In the genomic region with DNA sequence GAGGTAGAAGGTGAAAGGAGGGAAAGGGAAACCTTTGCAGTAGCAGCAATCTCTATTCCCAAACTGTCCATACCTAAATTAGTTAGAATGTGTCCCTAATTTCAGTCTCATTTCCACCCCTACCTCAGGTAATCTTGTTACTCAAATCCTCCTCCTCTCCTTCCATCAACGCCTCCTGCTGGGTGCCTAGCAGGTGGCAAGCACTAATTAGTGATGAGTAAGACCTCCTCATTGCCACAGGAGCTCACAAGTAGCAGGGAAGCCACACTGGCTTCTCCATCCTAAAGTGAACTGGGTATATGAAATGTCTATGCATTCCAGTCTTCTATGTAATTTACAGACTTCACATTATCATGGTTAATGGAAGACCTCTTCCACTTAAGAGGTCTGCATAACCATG, we compare ENCODE assay signal across 21 cellular contexts. TPM values are rescaled to one million over a fixed set of nuclear protein-coding genes. Genes with fewer than 3 reads are reported as not detected.
DNase-seq lines count a peak whose midpoint lies in the region; ATAC-seq, FAIRE-seq and TF ChIP-seq lines count a peak whose summit lies in the region.
"Had no signal": no experiment of that assay in that cellular context is flagged by ENCODE, and none has a peak within 500 bp of the region (broad histone marks: within the 10 kb centered on the region; RNA-seq: fewer than 3 reads in every experiment).

No MANE protein-coding gene starts in this region.

- H3K4me1 ChIP-seq in OCI-LY7 (ENCODE audit: insufficient read depth, low read length, poor library complexity, severe bottlenecking): peaks cover 15% of the 10 kb centered on the region
- no peaks in the 10 kb centered on the region for H3K4me1 ChIP-seq in small intestine (ENCODE audit: control insufficient read depth in 2 of 2, insufficient read depth in 1 of 2, low read depth in 1 of 2, low read length in 1 of 2)
- peaks cover 0 to 3% of the 10 kb centered on the region in 2 donors for H3K4me1 ChIP-seq in aorta (ENCODE audit: control insufficient read depth in 1 of 2, insufficient read depth in 2 of 2, low read length in 2 of 2)
- H3K4me1 ChIP-seq: breast epithelium had no signal

- H3K27me3 Mint-ChIP-seq in stimulated activated naive CD8-positive, alpha-beta T cell treated with anti-CD3 and anti-CD28 coated beads, Interleukin-15, Interleukin-2, amounts not matched to agents 100 ng/mL and 50 ng/mL, for 24 hours: no peaks in the 10 kb centered on the region

- peaks cover 45% of the 10 kb centered on the region for H3K36me3 ChIP-seq in OCI-LY7 (ENCODE audit: insufficient read depth, low read length)
- H3K36me3 ChIP-seq in small intestine (ENCODE audit: control insufficient read depth in 2 of 2, insufficient read depth in 2 of 2, low read length in 2 of 2): peaks cover 3 to 9% of the 10 kb centered on the region in 2 donors
- peaks cover 0 to 3% of the 10 kb centered on the region in 2 donors for H3K36me3 ChIP-seq in aorta (ENCODE audit: control insufficient read depth in 1 of 2, insufficient read depth in 2 of 2, low read length in 1 of 2)

- FAIRE-seq in small intestine (lab: Jason Lieb, UNC): no peak
- FAIRE-seq: D721Med, GM18507 had no signal

- peaks cover 21% of the 10 kb centered on the region for H3K4me1 Mint-ChIP-seq in stimulated activated naive CD8-positive, alpha-beta T cell treated with anti-CD3 and anti-CD28 coated beads, Interleukin-15, Interleukin-2, amounts not matched to agents 100 ng/mL and 50 ng/mL, for 24 hours (ENCODE audit: low read depth)

- POLR2A ChIA-PET in OCI-LY7 (lab: Charles Lee): interaction anchor here (0.7 to 1.1 kb wide), 3 partner anchors 9 to 215 kb away, joined by 3 to 4 read pairs (median 3); no protein-coding TSS in a partner anchor

- H3K79me2 ChIP-seq in OCI-LY7 (ENCODE audit: insufficient read depth, low read depth, low read length): no peaks in the 10 kb centered on the region

- peak overlapping the region; percentile 49 for H3K27ac Mint-ChIP-seq in stimulated activated naive CD8-positive, alpha-beta T cell treated with anti-CD3 and anti-CD28 coated beads, Interleukin-15, Interleukin-2, amounts not matched to agents 100 ng/mL and 50 ng/mL, for 24 hours
- H3K27ac Mint-ChIP-seq: mesothelial cell of epicardium had no signal

- H3K9me3 Mint-ChIP-seq in stimulated activated naive CD8-positive, alpha-beta T cell treated with anti-CD3 and anti-CD28 coated beads, Interleukin-15, Interleukin-2, amounts not matched to agents 100 ng/mL and 50 ng/mL, for 24 hours: no peaks in the 10 kb centered on the region
- H3K9me3 Mint-ChIP-seq: mesothelial cell of epicardium had no signal

- no peaks in the 10 kb centered on the region for H3K9me2 ChIP-seq in OCI-LY7 (ENCODE audit: insufficient read depth, low read length)

- H3K36me3 Mint-ChIP-seq in stimulated activated naive CD8-positive, alpha-beta T cell treated with anti-CD3 and anti-CD28 coated beads, Interleukin-15, Interleukin-2, amounts not matched to agents 100 ng/mL and 50 ng/mL, for 24 hours (ENCODE audit: low read depth): peaks cover 69% of the 10 kb centered on the region

- CTCF ChIA-PET in OCI-LY7 (lab: Charles Lee; ENCODE audit: unreplicated experiment): no interaction called here

- TF ChIP-seq CTCF in OCI-LY7 (conservative IDR thresholded peaks at IDR 0.05; ENCODE audit: low read length): 0 out of 2 replicates have a peak, but pooled peaks have one; percentile 28
- TF ChIP-seq CTCF in epithelial cell of esophagus (IDR thresholded peaks at IDR 0.05; ENCODE audit: insufficient read depth, low read depth, low read length, missing control alignments): peak; percentile 41

- no peak overlapping the region for H3K4me3 Mint-ChIP-seq in stimulated activated naive CD8-positive, alpha-beta T cell treated with anti-CD3 and anti-CD28 coated beads, Interleukin-15, Interleukin-2, amounts not matched to agents 100 ng/mL and 50 ng/mL, for 24 hours
- H3K4me3 Mint-ChIP-seq: mesothelial cell of epicardium had no signal

- no peak for ATAC-seq in stimulated activated naive CD8-positive, alpha-beta T cell treated with anti-CD3 and anti-CD28 coated beads, Interleukin-15, Interleukin-2, amounts not matched to agents 100 U/mL and 50 U/mL, for 24 hours
- no peak for ATAC-seq in aorta (ENCODE audit: low FRiP score)
- ATAC-seq: right cardiac atrium had no signal

- WGBS in small intestine, 3 donors: 47 to 61% (median 50%) methylated on average over 1 of the region's 1 CpG
- WGBS in aorta, 2 donors: 81 to 88% methylated on average over 1 of the region's 1 CpG

- no peaks in the 10 kb centered on the region for H4K20me1 ChIP-seq in OCI-LY7 (ENCODE audit: insufficient read depth, low read length)

- H2AFZ ChIP-seq in OCI-LY7 (ENCODE audit: low read length): no peak overlapping the region

- no peaks in the 10 kb centered on the region for H3K9me3 ChIP-seq in OCI-LY7 (ENCODE audit: low read length)
- no peaks in the 10 kb centered on the region for H3K9me3 ChIP-seq in small intestine (ENCODE audit: control insufficient read depth, low read depth)
- no peaks in the 10 kb centered on the region for H3K9me3 ChIP-seq in aorta (ENCODE audit: control insufficient read depth, low read length)
- H3K9me3 ChIP-seq: breast epithelium, neutrophil, Peyer's patch, tibial artery had no signal

- H3K27ac ChIP-seq in OCI-LY7 (ENCODE audit: low read depth, low read length, poor library complexity, severe bottlenecking) (no peak overlapping the region), small intestine (ENCODE audit: low read depth in 1 of 2, low read length in 1 of 2) (no peak overlapping the region), aorta (ENCODE audit: low read depth in 1 of 2, low read length in 2 of 2) (no peak overlapping the region)
- H3K27ac ChIP-seq: breast epithelium, neutrophil, Peyer's patch, tibial artery had no signal

- intact Hi-C loops in OCI-LY7 (cut with micrococcal nuclease; ENCODE audit: unreplicated experiment): no loop called here
- intact Hi-C loops in aorta (cut with DNase I): no loop called here

- no peak overlapping the region for H3K4me2 ChIP-seq in OCI-LY7 (ENCODE audit: low read length)

- no peak overlapping the region for H3K4me3 ChIP-seq in OCI-LY7 (ENCODE audit: low read depth, low read length, poor library complexity, severe bottlenecking)
- H3K4me3 ChIP-seq in epithelial cell of esophagus (ENCODE audit: low read length): no peak overlapping the region
- H3K4me3 ChIP-seq in small intestine (ENCODE audit: low read depth in 1 of 2, low read length in 2 of 2): no peak overlapping the region
- no peak overlapping the region for H3K4me3 ChIP-seq in aorta (ENCODE audit: low read length in 2 of 2)
- H3K4me3 ChIP-seq: breast epithelium, Peyer's patch, tibial artery had no signal

- no TSS peak for BruUV-seq in OCI-LY7 (replicated peaks; lab: Mats Ljungman, UMichigan)

- DNase-seq in stimulated activated naive CD8-positive, alpha-beta T cell treated with anti-CD3 and anti-CD28 coated beads, Interleukin-15, Interleukin-2, amounts not matched to agents 100 U/mL and 50 U/mL, for 24 hours: no peak
- DNase-seq in OCI-LY7 (ENCODE audit: low spot score): no peak
- peak; percentile 41 for DNase-seq in epithelial cell of esophagus (ENCODE audit: low read depth)
- DNase-seq in small intestine: no peak
- no peak for DNase-seq in foreskin melanocyte
- DNase-seq in aorta: no peak
- DNase-seq: activated CD8-positive, alpha-beta memory T cell treated with anti-CD3 and anti-CD28 coated beads for 24 hours; activated naive CD4-positive, alpha-beta T cell treated with Interleukin-2 at 50 U/mL for 16 hours; H7; kidney glomerular epithelial cell; NCI-H2029; NCI-H510A; Peyer's patch; right cardiac atrium; tibial artery had no signal

- H3K27me3 ChIP-seq in small intestine (ENCODE audit: control insufficient read depth in 2 of 2, insufficient read depth in 2 of 2, low read length in 2 of 2) (no peaks in the 10 kb centered on the region), aorta (ENCODE audit: control insufficient read depth in 1 of 2, insufficient read depth in 2 of 2, low read length in 1 of 2) (no peaks in the 10 kb centered on the region)
- H3K27me3 ChIP-seq: breast epithelium, neutrophil, Peyer's patch, tibial artery had no signal

RNA-seq across cellular contexts. Expression of a gene that starts 25.7 kb away (rescaled TPM):
- total RNA-seq in OCI-LY7 (2014; rRNA removed; shearing (Covaris generic)): 27.5 and 30.5 TPM in 2 replicates
- 39.3 and 46.8 TPM in 2 replicates for total RNA-seq in OCI-LY7 (2022)
- polyA plus RNA-seq in small intestine: 10 to 100 TPM; 14.2 to 25.4 (median 23.7) TPM
- 10 to 100 TPM; 26.9 to 27.4 TPM for total RNA-seq in aorta
- 10 to 100 TPM; 12.3 to 19.9 TPM for polyA plus RNA-seq in aorta
